19 cellular contexts compared by ENCODE assay signal in genomic region chr9:76151267-76151666, GRCh38.
"Had no signal": no experiment of that assay in that cellular context is flagged by ENCODE, and none has a peak within 500 bp of the region (broad histone marks: within the 10 kb centered on the region; RNA-seq: fewer than 3 reads in every experiment).

No MANE protein-coding gene starts in this region.

- H3K36me3 ChIP-seq: heart left ventricle, neutrophil, right atrium auricular region, stomach, thoracic aorta, transverse colon had no signal

- H3K9me3 ChIP-seq: heart left ventricle, neutrophil, right atrium auricular region, stomach, thoracic aorta, transverse colon had no signal

- FAIRE-seq: endometrium, frontal cortex, islet of Langerhans, small intestine had no signal

- H3K27me3 ChIP-seq: heart left ventricle, neutrophil, right atrium auricular region, stomach, transverse colon had no signal

- ATAC-seq: esophagus mucosa; heart left ventricle; left lobe of liver; naive thymus-derived CD4-positive, alpha-beta T cell had no signal

- H3K4me1 ChIP-seq: right atrium auricular region, stomach had no signal

- DNase-seq: effector memory CD4-positive, alpha-beta T cell; heart left ventricle; hippocampal formation; mammary epithelial cell; naive thymus-derived CD4-positive, alpha-beta T cell; small intestine; stimulated activated CD4-positive, alpha-beta T cell treated with anti-CD3 and anti-CD28 coated beads, Interleukin-12 subunit alpha, Interleukin-12 subunit beta, amount 100 ng/mL, for 4 hours; stimulated activated naive CD4-positive, alpha-beta T cell; stomach; substantia nigra; transverse colon had no signal

- H3K27ac ChIP-seq: heart left ventricle, neutrophil, right atrium auricular region, stomach, thoracic aorta, transverse colon had no signal

- H3K4me3 ChIP-seq: heart left ventricle, right atrium auricular region, stomach, thoracic aorta, transverse colon had no signal
